29 cellular contexts compared by ENCODE assay signal in genomic region chr11:129740877-129741276, GRCh38.
DNase-seq lines count a peak whose midpoint lies in the region; ATAC-seq, FAIRE-seq and TF ChIP-seq lines count a peak whose summit lies in the region.
"Had no signal": no experiment of that assay in that cellular context is flagged by ENCODE, and none has a peak within 500 bp of the region (broad histone marks: within the 10 kb centered on the region; RNA-seq: fewer than 3 reads in every experiment).

No MANE protein-coding gene starts in this region.

- CTCF ChIA-PET in H1 (lab: Charles Lee; ENCODE audit: partially characterized antibody) = interaction anchor here (1.0 kb wide), 1 partner anchor 10 kb away, joined by 4 read pairs; no protein-coding TSS in a partner anchor

- H2BK15ac ChIP-seq in H1 (ENCODE audit: low read length) = no peak overlapping the region

- H3K36me3 ChIP-seq in H1 (ENCODE audit: control insufficient read depth in 2 of 4, insufficient read depth in 4 of 4, low read length in 3 of 4) = no peaks in the 10 kb centered on the region
- H3K36me3 ChIP-seq: BE2C, BLaER1 had no signal

- H3K9ac ChIP-seq in H1 (replicated peaks in 1 of 4; ENCODE audit: extremely low read depth in 1 of 4, low read depth in 3 of 4, low read length in 3 of 4) = no peak overlapping the region
- H3K9ac ChIP-seq: BLaER1 had no signal

- H3K27ac ChIP-seq in H1 (ENCODE audit: low read depth, low read length) = no peak overlapping the region
- H3K27ac ChIP-seq: BLaER1 had no signal

- POLR2A ChIA-PET in H1 (lab: Charles Lee; ENCODE audit: partially characterized antibody) = no interaction called here

- H3K27ac Mint-ChIP-seq in osteocyte (ENCODE audit: unreplicated experiment) = no peak overlapping the region
- no peak overlapping the region for H3K27ac Mint-ChIP-seq in type B pancreatic cell
- H3K27ac Mint-ChIP-seq: CD14-positive monocyte; CD4-positive, alpha-beta memory T cell; CD4-positive, CD25-positive, alpha-beta regulatory T cell; CD8-positive, alpha-beta memory T cell had no signal

- no peak overlapping the region for H2BK120ac ChIP-seq in H1 (replicated peaks; ENCODE audit: low read depth, low read length)

- H4K91ac ChIP-seq in H1 (replicated peaks; ENCODE audit: insufficient read length, low read length) = no peak overlapping the region

- H3K36me3 Mint-ChIP-seq in osteocyte (ENCODE audit: unreplicated experiment) (no peaks in the 10 kb centered on the region), type B pancreatic cell (no peaks in the 10 kb centered on the region)
- H3K36me3 Mint-ChIP-seq: CD14-positive monocyte; CD4-positive, CD25-positive, alpha-beta regulatory T cell; CD8-positive, alpha-beta memory T cell had no signal

- no peak for TF ChIP-seq EP300 in H1 (IDR thresholded peaks at IDR 0.05; ENCODE audit: borderline replicate concordance in 1 of 2, low read depth in 2 of 2, low read length in 2 of 2)

- 89% methylated on average over 5 of the region's 5 CpGs; no CpG with 5 or more reads in 1 of the 2 experiments for WGBS in H1 (ENCODE audit: extremely low coverage in 1 of 2, insufficient coverage in 1 of 2, insufficient read length in 1 of 2, insufficient replicate concordance in 2 of 2, low coverage in 1 of 2, low lambda C conversion rate in 2 of 2, missing lambda C conversion rate in 1 of 2), 2 experiments

- H3K4me3 Mint-ChIP-seq in osteocyte (ENCODE audit: unreplicated experiment) = no peak overlapping the region
- no peak overlapping the region for H3K4me3 Mint-ChIP-seq in type B pancreatic cell
- H3K4me3 Mint-ChIP-seq: CD14-positive monocyte; CD4-positive, alpha-beta memory T cell; CD4-positive, CD25-positive, alpha-beta regulatory T cell; CD8-positive, alpha-beta memory T cell had no signal

- H3K56ac ChIP-seq in H1 (replicated peaks; ENCODE audit: insufficient read length, low read depth, low read length) = no peak overlapping the region

- no peaks in the 10 kb centered on the region for H3K79me2 ChIP-seq in H1 (ENCODE audit: control insufficient read depth in 1 of 2, insufficient read depth in 2 of 2, low read length in 2 of 2)

- H3K4me2 ChIP-seq in H1 (ENCODE audit: insufficient read depth in 1 of 2, low read depth in 2 of 2, low read length in 2 of 2) = no peak overlapping the region
- H3K4me2 ChIP-seq: BLaER1 had no signal

- H3K9me3 Mint-ChIP-seq in osteocyte (ENCODE audit: unreplicated experiment) = peaks cover 17% of the 10 kb centered on the region
- no peaks in the 10 kb centered on the region for H3K9me3 Mint-ChIP-seq in type B pancreatic cell
- H3K9me3 Mint-ChIP-seq: CD14-positive monocyte; CD8-positive, alpha-beta memory T cell had no signal

- no peak for TF ChIP-seq POLR2A in H1 (IDR thresholded peaks at IDR 0.05; ENCODE audit: control extremely low read depth in 1 of 2, low read depth in 2 of 2, low read length in 2 of 2)

- intact Hi-C loops in cardiac septum (cut with DNase I) = no loop called here

- H3K27me3 Mint-ChIP-seq in osteocyte (ENCODE audit: unreplicated experiment) (peaks cover 30% of the 10 kb centered on the region), type B pancreatic cell (no peaks in the 10 kb centered on the region)

- TF ChIP-seq CTCF in H1 (IDR thresholded peaks at IDR 0.05; ENCODE audit: control extremely low read depth in 1 of 3, insufficient read depth in 1 of 3, low read depth in 1 of 3, low read length in 3 of 3) (no peak), osteocyte (IDR thresholded peaks at IDR 0.05) (no peak), type B pancreatic cell (conservative IDR thresholded peaks at IDR 0.05) (no peak)

- no peaks in the 10 kb centered on the region for H3K27me3 ChIP-seq in H1 (replicated peaks in 1 of 4; ENCODE audit: control insufficient read depth in 3 of 4, extremely low read depth in 1 of 4, insufficient read depth in 3 of 4, low read length in 3 of 4)
- H3K27me3 ChIP-seq: BLaER1 had no signal

- H4K8ac ChIP-seq in H1 (ENCODE audit: extremely low read depth, insufficient read depth, low read length) = no peak overlapping the region

- DNase-seq in H1 (ENCODE audit: low read depth in 1 of 2, low spot score in 2 of 2) (no peak), mesenteric fat pad (ENCODE audit: low spot score) (peak; percentile 60), osteocyte (ENCODE audit: extremely low spot score, unreplicated experiment) (peak; percentile 48), type B pancreatic cell (ENCODE audit: extremely low spot score, unreplicated experiment) (peak; percentile 16), cardiac septum (ENCODE audit: low spot score) (no peak), GM19240 (ENCODE audit: insufficient read length, low spot score) (no peak)
- DNase-seq: 8988T; ACHN; BE2C; C1 segment of cervical spinal cord; CD4-positive, alpha-beta memory T cell; CD4-positive, CD25-positive, alpha-beta regulatory T cell; CD8-positive, alpha-beta memory T cell; COR-L47; DMS 273 treated with DMSO at 0.1 percent for 48 hours; DMS153; DMS53; DMS79; DND-41; EL; GDM1 had no signal

- H3K23ac ChIP-seq in H1 (ENCODE audit: insufficient read length) = no peak overlapping the region

- no peak overlapping the region for H2AK5ac ChIP-seq in H1 (ENCODE audit: low read depth, low read length)

- no peak overlapping the region for H2AFZ ChIP-seq in H1 (ENCODE audit: low read length)

- H4K5ac ChIP-seq in H1 (ENCODE audit: insufficient read length, low read depth, low read length) = no peak overlapping the region

- no peaks in the 10 kb centered on the region for H3K4me1 ChIP-seq in H1 (replicated peaks in 1 of 4; ENCODE audit: control insufficient read depth in 3 of 4, insufficient read depth in 4 of 4, low read length in 3 of 4)
- H3K4me1 ChIP-seq: BE2C, BLaER1 had no signal

- no peak overlapping the region for H2BK5ac ChIP-seq in H1 (ENCODE audit: low read depth, low read length)

- H3K79me1 ChIP-seq in H1 (ENCODE audit: low read depth, low read length) = no peaks in the 10 kb centered on the region

- no peaks in the 10 kb centered on the region for H3K9me3 ChIP-seq in H1 (ENCODE audit: insufficient read depth in 2 of 2, low read depth in 1 of 2, low read length in 1 of 2)
- H3K9me3 ChIP-seq: BE2C had no signal

- no peak overlapping the region for H3K4ac ChIP-seq in H1 (replicated peaks; ENCODE audit: insufficient read length, low read depth, low read length)

- ATAC-seq in HG02678 (IDR thresholded peaks at IDR 0.05; ENCODE audit: unreplicated experiment) (no peak), GM21447 (IDR thresholded peaks at IDR 0.05; ENCODE audit: unreplicated experiment) (no peak)
- ATAC-seq: GM12878 had no signal

- no peaks in the 10 kb centered on the region for H4K20me1 ChIP-seq in H1 (replicated peaks in 1 of 2; ENCODE audit: control insufficient read depth in 1 of 2, insufficient read depth in 2 of 2, low read length in 2 of 2)
- H4K20me1 ChIP-seq: BLaER1 had no signal

- H3K4me3 ChIP-seq in H1 (ENCODE audit: extremely low read depth in 1 of 4, insufficient read depth in 2 of 4, low read depth in 3 of 4, low read length in 4 of 4) = no peak overlapping the region
- H3K4me3 ChIP-seq: BLaER1, GM12878 had no signal

- H3K18ac ChIP-seq in H1 (ENCODE audit: extremely low read depth, low read length) = no peak overlapping the region

- H2BK12ac ChIP-seq in H1 (ENCODE audit: low read depth, low read length) = no peak overlapping the region

- no peak overlapping the region for H2BK20ac ChIP-seq in H1 (ENCODE audit: low read length)

- H3K23me2 ChIP-seq in H1 (ENCODE audit: low read depth, low read length) = no peaks in the 10 kb centered on the region

- FAIRE-seq in H1 (lab: Jason Lieb, UNC) = peak; percentile 52
- FAIRE-seq: A204.1, GM12878, GM12892, GM18507 had no signal

- TF ChIP-seq RAD21 in H1 (IDR thresholded peaks at IDR 0.05 in 1 of 2, conservative IDR thresholded peaks at IDR 0.05 in 1 of 2; ENCODE audit: low read depth in 2 of 2, low read length in 2 of 2) = no peak

- H3K14ac ChIP-seq in H1 (ENCODE audit: insufficient read length) = no peak overlapping the region

- no peaks in the 10 kb centered on the region for H3K4me1 Mint-ChIP-seq in osteocyte (ENCODE audit: unreplicated experiment)
- H3K4me1 Mint-ChIP-seq in type B pancreatic cell (ENCODE audit: unreplicated experiment) = peaks cover 12% of the 10 kb centered on the region
- H3K4me1 Mint-ChIP-seq: CD14-positive monocyte; CD8-positive, alpha-beta memory T cell had no signal

TF ChIP-seq in H1, 55 proteins besides CTCF, POLR2A, EP300 and RAD21:
- no peak for TF ChIP-seq YY1 (IDR thresholded peaks at IDR 0.05; ENCODE audit: low read depth, low read length)
- no peak for TF ChIP-seq SIRT6 (IDR thresholded peaks at IDR 0.05; ENCODE audit: low read length)
- no peak for TF ChIP-seq EZH2 (IDR thresholded peaks at IDR 0.05; ENCODE audit: low read depth, low read length, severe bottlenecking)
- no peak for TF ChIP-seq JUND (IDR thresholded peaks at IDR 0.05; ENCODE audit: low read length)
- TF ChIP-seq CREB1 (IDR thresholded peaks at IDR 0.05) = no peak
- no peak for TF ChIP-seq KDM5A (IDR thresholded peaks at IDR 0.05; ENCODE audit: low read length)
- no peak for TF ChIP-seq SP1 (IDR thresholded peaks at IDR 0.05; ENCODE audit: low read depth, low read length)
- TF ChIP-seq SIN3A (conservative IDR thresholded peaks at IDR 0.05 in 1 of 2, IDR thresholded peaks at IDR 0.05 in 1 of 2; ENCODE audit: low read depth in 1 of 2, low read length in 2 of 2) = no peak
- no peak for TF ChIP-seq SUZ12 (IDR thresholded peaks at IDR 0.05; ENCODE audit: low read length)
- no peak for TF ChIP-seq JUN (IDR thresholded peaks at IDR 0.05; ENCODE audit: low read depth, low read length)
- TF ChIP-seq SRF (IDR thresholded peaks at IDR 0.05; ENCODE audit: low read depth, low read length) = no peak
- TF ChIP-seq MAFK (IDR thresholded peaks at IDR 0.05; ENCODE audit: low read depth, low read length) = no peak
TF ChIP-seq in H1: peak in this region for 0.

Comparison
In these comparisons a context has a peak if more than half of its experiments do, and no peak if none do; other contexts are left out.
1. DNase-seq: peak in mesenteric fat pad (single experiment), osteocyte (single experiment) and type B pancreatic cell (single experiment); none in H1 (0 of 2), cardiac septum (single experiment) and GM19240 (single experiment).